ENCODE assay signal across 17 cellular contexts in genomic region chr2:74232426-74232825, GRCh38. TPM values are rescaled to one million over a fixed set of nuclear protein-coding genes. Genes with fewer than 3 reads are reported as not detected.
DNase-seq lines count a peak whose midpoint lies in the region; ATAC-seq, FAIRE-seq and TF ChIP-seq lines count a peak whose summit lies in the region.
"Had no signal": no experiment of that assay in that cellular context is flagged by ENCODE, and none has a peak within 500 bp of the region (broad histone marks: within the 10 kb centered on the region; RNA-seq: fewer than 3 reads in every experiment).

No MANE protein-coding gene starts in this region.

- no peaks in the 10 kb centered on the region for H3K4me1 ChIP-seq in GM12878 (ENCODE audit: control insufficient read depth, insufficient read depth, low read length)
- 0 out of 2 replicates have a peak, but pooled peaks cover 4% of the 10 kb centered on the region for H3K4me1 ChIP-seq in SJCRH30
- H3K4me1 ChIP-seq: BLaER1 treated with 17β-estradiol and CSF1 and Interleukin-3, amounts not matched to agents 10 nM and 100 nM had no signal

- H2AFZ ChIP-seq in GM12878 (ENCODE audit: control insufficient read depth, low read depth, low read length), result no peak overlapping the region

- WGBS in GM12878 (ENCODE audit: insufficient coverage, insufficient replicate concordance, low lambda C conversion rate, missing lambda C conversion rate), result 44% methylated on average over 6 of the region's 6 CpGs

- TF ChIP-seq EP300 in GM12878 (IDR thresholded peaks at IDR 0.05; ENCODE audit: borderline replicate concordance in 1 of 2, control insufficient read depth in 1 of 2, low read depth in 2 of 2, low read length in 2 of 2), result no peak

- BruUV-seq in GM12878 (replicated peaks; lab: Mats Ljungman, UMichigan), result no TSS peak

- no peaks in the 10 kb centered on the region for H4K20me1 ChIP-seq in GM12878 (ENCODE audit: control insufficient read depth, insufficient read depth)
- H4K20me1 ChIP-seq: BLaER1 treated with 17β-estradiol and CSF1 and Interleukin-3, amounts not matched to agents 10 nM and 100 nM had no signal

- in situ Hi-C loops in GM13976 (cut with MboI; ENCODE audit: low sequenced_read_pairs, unreplicated experiment) (no loop called here), GM12878 (cut with MboI) (no loop called here)

- CTCF ChIA-PET in GM12878 (lab: Yijun Ruan, JAX), result interaction anchor here (1.0 kb wide), 1 partner anchor 408 kb away, joined by 4 read pairs; no protein-coding TSS in a partner anchor

- DNase-seq in GM13976 (ENCODE audit: low spot score) (no peak), GM12878 (ENCODE audit: low read depth, low spot score) (no peak), islet precursor cell (peak; percentile 43), SJCRH30 (no peak), UCSD-AML1 (lab: John Stamatoyannopoulos, UW; ENCODE audit: unreplicated experiment) (no peak)
- DNase-seq in activated naive CD4-positive, alpha-beta T cell treated with Interleukin-2 at 50 U/mL for 16 hours, result no peak
- DNase-seq: ACHN; Calu3; CD4-positive, alpha-beta T cell; DND-41; GDM1; Karpas-422 had no signal

- H3K36me3 ChIP-seq in GM12878 (ENCODE audit: control insufficient read depth in 2 of 2, insufficient read depth in 2 of 2, low read length in 1 of 2), result no peaks in the 10 kb centered on the region
- no peaks in the 10 kb centered on the region for H3K36me3 ChIP-seq in SJCRH30
- H3K36me3 ChIP-seq: BLaER1 treated with 17β-estradiol and CSF1 and Interleukin-3, amounts not matched to agents 10 nM and 100 nM had no signal

- H3K27ac ChIP-seq in GM12878 (ENCODE audit: control insufficient read depth, insufficient read depth) (no peak overlapping the region), SJCRH30 (no peak overlapping the region)
- H3K27ac ChIP-seq: BLaER1 treated with 17β-estradiol and CSF1 and Interleukin-3, amounts not matched to agents 10 nM and 100 nM had no signal

- H3K4me2 ChIP-seq in GM12878 (ENCODE audit: control insufficient read depth, insufficient read depth), result no peak overlapping the region
- H3K4me2 ChIP-seq: BLaER1 treated with 17β-estradiol and CSF1 and Interleukin-3, amounts not matched to agents 10 nM and 100 nM had no signal

- SMC1A ChIA-PET in GM12878 (lab: Charles Lee; ENCODE audit: uncharacterized antibody, unreplicated experiment), result no interaction called here

- H3K4me3 ChIP-seq in GM12878, result no peak overlapping the region
- H3K4me3 ChIP-seq in SJCRH30, result no peak overlapping the region
- H3K4me3 ChIP-seq: BLaER1 treated with 17β-estradiol and CSF1 and Interleukin-3, amounts not matched to agents 10 nM and 100 nM had no signal

- TF ChIP-seq CTCF in GM12872 (IDR thresholded peaks at IDR 0.05; ENCODE audit: insufficient read depth, low read depth, low read length), result 0 out of 3 replicates have a peak, but pooled peaks have one; percentile 2
- peak; percentile 3 for TF ChIP-seq CTCF in GM13976 (IDR thresholded peaks at IDR 0.05; ENCODE audit: borderline replicate concordance, control extremely low read depth, extremely low read depth, insufficient read depth, missing control alignments)
- peak in 1 of 3 experiments; percentile 25; a peak in 2 of 6 replicates for TF ChIP-seq CTCF in GM12878 (IDR thresholded peaks at IDR 0.05 in 2 of 3, conservative IDR thresholded peaks at IDR 0.05 in 1 of 3; ENCODE audit: control insufficient read depth in 2 of 3, extremely low read depth in 1 of 3, insufficient read depth in 1 of 3, low read depth in 3 of 3, low read length in 3 of 3)

- no peak for FAIRE-seq in GM12878 (lab: Jason Lieb, UNC)
- FAIRE-seq: GM12891, GM19239, H54 had no signal

- POLR2A ChIA-PET in GM12878 (lab: Charles Lee), result no interaction called here

- RAD21 ChIA-PET in GM12878 (lab: Charles Lee; ENCODE audit: unreplicated experiment), result no interaction called here

- TF ChIP-seq POLR2A in GM12878 (IDR thresholded peaks at IDR 0.05; ENCODE audit: low read depth, low read length), result no peak

- ATAC-seq in GM12878, result peak; percentile 47

- intact Hi-C loops in GM12878 (cut with micrococcal nuclease; ENCODE audit: unreplicated experiment), result loop anchor here (10.0 kb wide), 1 partner anchor 408 kb away; the partner anchor contains the start of gene STAMBP

- H3K9me3 ChIP-seq in GM12878 (replicated peaks; ENCODE audit: control insufficient read depth, insufficient read depth, low read length) (no peaks in the 10 kb centered on the region), SJCRH30 (replicated peaks) (no peaks in the 10 kb centered on the region; the same call in 1 of the 2 replicates)
- H3K9me3 ChIP-seq: BLaER1 treated with 17β-estradiol and CSF1 and Interleukin-3, amounts not matched to agents 10 nM and 100 nM had no signal

- H3K27me3 ChIP-seq in GM12878 (replicated peaks in 1 of 2; ENCODE audit: control insufficient read depth in 2 of 2, insufficient read depth in 2 of 2, low read length in 1 of 2), result no peaks in the 10 kb centered on the region
- peaks cover 12% of the 10 kb centered on the region; the same call in 1 of the 2 replicates for H3K27me3 ChIP-seq in SJCRH30
- H3K27me3 ChIP-seq: BLaER1 treated with 17β-estradiol and CSF1 and Interleukin-3, amounts not matched to agents 10 nM and 100 nM had no signal

- no peaks in the 10 kb centered on the region for H3K79me2 ChIP-seq in GM12878 (ENCODE audit: control insufficient read depth, insufficient read depth, low read length)

- H3K9ac ChIP-seq in GM12878 (ENCODE audit: control insufficient read depth, insufficient read depth, low read length), result no peak overlapping the region
- H3K9ac ChIP-seq: BLaER1 treated with 17β-estradiol and CSF1 and Interleukin-3, amounts not matched to agents 10 nM and 100 nM had no signal

- peak; percentile 22; the same call in 1 of the 2 replicates for TF ChIP-seq RAD21 in GM12878 (IDR thresholded peaks at IDR 0.05; ENCODE audit: insufficient read depth, low read depth, low read length)

RNA-seq across cellular contexts. Expression of gene MTHFD2, which starts 34.0 kb away (rescaled TPM):
- total RNA-seq in GM12878 (2013; cell fraction: nucleolus; rRNA removed), result 39.8 and 56.0 TPM in 2 replicates
- total RNA-seq in GM12878 (2014; rRNA removed), result 139 and 164 TPM in 2 replicates
- total RNA-seq in GM12878 (2014; rRNA removed; fragmentation: Illumina TruSeq; extraction: Trizol), result 144 TPM in 2 replicates
- 180 and 192 TPM in 2 replicates for total RNA-seq in GM12878 (2021)
- 76.6 TPM for polyA plus RNA-seq in GM12878 (2011; ENCODE audit: low read depth)
- polyA plus RNA-seq in GM12878 (2011; rRNA removed), result 265 and 421 TPM in 2 replicates
- 114 and 226 TPM in 2 replicates for polyA plus RNA-seq in GM12878 (2011; cell fraction: cytosol; rRNA removed)
- 98.3 and 124 TPM in 2 replicates for polyA plus RNA-seq in GM12878 (2011; cell fraction: nucleus; rRNA removed)
- polyA plus RNA-seq in GM12878 (2012), result 115 and 137 TPM in 2 replicates
- polyA plus RNA-seq in GM12878 (2014; fragmentation: Illumina TruSeq; extraction: Trizol), result 129 and 153 TPM in 2 replicates
- 100 to 1,000 TPM; 237 to 292 TPM for polyA plus RNA-seq in GM12878 (2014; fragmentation: Nextera tagmentation; extraction: Ambion mirVana)
- polyA plus RNA-seq in GM12878 (2014; rRNA removed), result 152 and 155 TPM in 2 replicates
- polyA plus RNA-seq in GM12878 (2016; fragmentation: Nextera tagmentation; extraction: Ambion mirVana), result 100 to 1,000 TPM; 128 to 134 TPM
- 166 and 191 TPM in 2 replicates for polyA minus RNA-seq in GM12878 (2011; rRNA and poly(A)+ RNA removed)
- 44.0 and 62.0 TPM in 2 replicates for polyA minus RNA-seq in GM12878 (2011; cell fraction: cytosol; rRNA and poly(A)+ RNA removed)
- polyA minus RNA-seq in GM12878 (2011; cell fraction: nucleus; rRNA and poly(A)+ RNA removed), result 14.4 and 33.0 TPM in 2 replicates
- total RNA-seq in SJCRH30 (2014; rRNA removed; shearing (Covaris generic)), result 210 and 236 TPM in 2 replicates

RNA-seq across cellular contexts. Expression of gene MOB1A, which starts 53.7 kb away (rescaled TPM):
- total RNA-seq in GM12878 (2013; cell fraction: nucleolus; rRNA removed), result 106 and 110 TPM in 2 replicates
- total RNA-seq in GM12878 (2014; rRNA removed) (162 and 211 TPM in 2 replicates), GM12878 (2014; rRNA removed; fragmentation: Illumina TruSeq; extraction: Trizol) (182 and 184 TPM in 2 replicates), GM12878 (2021) (226 and 232 TPM in 2 replicates)
- 47.8 TPM for polyA plus RNA-seq in GM12878 (2011; ENCODE audit: low read depth)
- polyA plus RNA-seq in GM12878 (2011; rRNA removed) (219 and 345 TPM in 2 replicates), GM12878 (2014; fragmentation: Illumina TruSeq; extraction: Trizol) (143 and 186 TPM in 2 replicates), GM12878 (2014; fragmentation: Nextera tagmentation; extraction: Ambion mirVana) (10 to 100 TPM; 41.2 to 58.5 TPM), GM12878 (2014; rRNA removed) (81.2 and 102 TPM in 2 replicates), GM12878 (2016; fragmentation: Nextera tagmentation; extraction: Ambion mirVana) (100 to 1,000 TPM; 221 to 223 TPM)
- 68.2 and 85.6 TPM in 2 replicates for polyA plus RNA-seq in GM12878 (2011; cell fraction: cytosol; rRNA removed)
- polyA plus RNA-seq in GM12878 (2011; cell fraction: nucleus; rRNA removed), result 42.1 and 48.0 TPM in 2 replicates
- polyA plus RNA-seq in GM12878 (2012), result 75.4 and 79.3 TPM in 2 replicates
- polyA minus RNA-seq in GM12878 (2011; rRNA and poly(A)+ RNA removed), result 92.1 and 208 TPM in 2 replicates
- polyA minus RNA-seq in GM12878 (2011; cell fraction: cytosol; rRNA and poly(A)+ RNA removed), result 48.1 and 59.3 TPM in 2 replicates
- polyA minus RNA-seq in GM12878 (2011; cell fraction: nucleus; rRNA and poly(A)+ RNA removed), result 20.7 and 40.2 TPM in 2 replicates
- 175 and 185 TPM in 2 replicates for total RNA-seq in SJCRH30 (2014; rRNA removed; shearing (Covaris generic))
